In genomic region chr11:112073941-112074811, GRCh38 we compare ENCODE assay signal across 8 cellular contexts. TPM values are rescaled to one million over a fixed set of nuclear protein-coding genes. Genes with fewer than 3 reads are reported as not detected.
DNase-seq lines count a peak whose midpoint lies in the region; ATAC-seq and TF ChIP-seq lines count a peak whose summit lies in the region.

A gene with protein sequence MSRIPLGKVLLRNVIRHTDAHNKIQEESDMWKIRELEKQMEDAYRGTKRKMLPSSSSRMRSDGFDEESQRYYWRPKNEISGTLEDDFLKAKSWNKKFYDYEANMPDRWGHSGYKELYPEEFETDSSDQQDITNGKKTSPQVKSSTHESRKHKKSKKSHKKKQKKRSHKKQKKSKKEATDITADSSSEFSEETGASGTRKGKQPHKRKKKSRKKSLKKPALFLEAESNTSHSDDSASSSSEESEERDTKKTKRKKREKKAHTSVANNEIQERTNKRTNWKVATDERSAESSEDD (plus strand): TSS chr11:112074299. CDS start chr11:112075575, 1,276 bp downstream.
A gene with protein sequence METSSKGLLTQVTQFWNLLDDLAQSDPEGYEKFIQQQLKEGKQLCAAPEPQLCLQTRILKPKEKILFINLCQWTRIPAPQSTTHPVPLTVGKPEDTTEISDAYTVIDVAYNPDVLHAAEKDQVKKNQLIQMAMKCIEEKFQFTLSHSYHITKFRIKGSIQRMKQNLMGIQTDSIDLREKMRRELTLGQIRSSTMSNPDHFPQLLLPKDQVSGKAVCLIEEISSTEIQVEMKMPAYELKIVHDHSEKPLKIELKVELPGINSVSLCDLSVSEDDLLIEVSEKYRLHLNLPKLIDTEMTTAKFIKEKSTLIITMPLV (minus strand): TSS chr11:112074017. CDS start chr11:112073174, 843 bp downstream.

- peak within 1 kb of the TSS; percentile 90 for H3K9ac ChIP-seq in endodermal cell (ENCODE audit: extremely low read depth, low read length, poor library complexity, severe bottlenecking)

- peaks cover 14% of the 10 kb centered on the region for H3K36me3 Mint-ChIP-seq in activated CD8-positive, alpha-beta memory T cell treated with anti-CD3 and anti-CD28 coated beads, Interleukin-2, amount 10 ng/mL, durations not matched to agents 7 days and 5 days
- H3K36me3 Mint-ChIP-seq in endodermal cell (ENCODE audit: low read depth): peaks cover 20% of the 10 kb centered on the region

- no peaks in the 10 kb centered on the region for H3K9me3 Mint-ChIP-seq in activated CD8-positive, alpha-beta memory T cell treated with anti-CD3 and anti-CD28 coated beads, Interleukin-2, amount 10 ng/mL, durations not matched to agents 7 days and 5 days (ENCODE audit: low read depth)
- no peaks in the 10 kb centered on the region for H3K9me3 Mint-ChIP-seq in endodermal cell

- H3K4me3 Mint-ChIP-seq in activated CD8-positive, alpha-beta memory T cell treated with anti-CD3 and anti-CD28 coated beads, Interleukin-2, amount 10 ng/mL, durations not matched to agents 7 days and 5 days: peak within 1 kb of the TSS; percentile 93
- H3K4me3 Mint-ChIP-seq in endodermal cell: peak within 1 kb of the TSS; percentile 97

- DNase-seq in COLO668 (lab: John Stamatoyannopoulos, UW; ENCODE audit: unreplicated experiment) (peak; percentile 82), HS-5 (ENCODE audit: low read depth) (peak; percentile 83), NOMO-1 (lab: John Stamatoyannopoulos, UW; ENCODE audit: unreplicated experiment in 2 of 2) (peak; percentile 69 to 85), endodermal cell (peak; percentile 93)
- peak; percentile 90 for DNase-seq in activated CD8-positive, alpha-beta memory T cell treated with anti-CD3 and anti-CD28 coated beads, Interleukin-2, amount 10 ng/mL, durations not matched to agents 7 days and 5 days
- peak; percentile 46 for DNase-seq in stimulated activated CD8-positive, alpha-beta memory T cell treated with anti-CD3 and anti-CD28 coated beads, Interleukin-15, amount 100 ng/mL, for 24 hours (ENCODE audit: low read depth)

- CTCF ChIA-PET in activated CD8-positive, alpha-beta memory T cell treated with anti-CD3 and anti-CD28 coated beads, Interleukin-2, amount 10 ng/mL, durations not matched to agents 7 days and 5 days (lab: Charles Lee): interaction anchor here (0.9 to 3.2 kb wide), 2 partner anchors 9 to 13 kb away, joined by 5 to 12 read pairs; partner anchors contain the start of genes SDHD and TIMM8B

- peaks cover 29% of the 10 kb centered on the region for H3K4me1 Mint-ChIP-seq in activated CD8-positive, alpha-beta memory T cell treated with anti-CD3 and anti-CD28 coated beads, Interleukin-2, amount 10 ng/mL, durations not matched to agents 7 days and 5 days
- peaks cover 18% of the 10 kb centered on the region for H3K4me1 Mint-ChIP-seq in endodermal cell

- TF ChIP-seq CTCF in endodermal cell (conservative IDR thresholded peaks at IDR 0.05): peak; percentile 44

- H3K36me3 ChIP-seq in endodermal cell (ENCODE audit: control insufficient read depth, insufficient read depth, low read length) (peaks cover 32% of the 10 kb centered on the region), mesodermal cell (ENCODE audit: control insufficient read depth, insufficient read depth, low read length) (peaks cover 35% of the 10 kb centered on the region)

- no peaks in the 10 kb centered on the region for H3K9me3 ChIP-seq in endodermal cell (ENCODE audit: control insufficient read depth, low read length)
- no peaks in the 10 kb centered on the region for H3K9me3 ChIP-seq in mesodermal cell (ENCODE audit: control insufficient read depth, low read length)

- H3K27ac ChIP-seq in endodermal cell (ENCODE audit: low read depth, low read length): peak within 1 kb of the TSS; percentile 86
- H3K27ac ChIP-seq in mesodermal cell (ENCODE audit: low read depth, low read length, severe bottlenecking): peak within 1 kb of the TSS; percentile 97

- H3K4me3 ChIP-seq in endodermal cell (ENCODE audit: low read length) (peak within 1 kb of the TSS; percentile 98), mesodermal cell (ENCODE audit: extremely low read depth, insufficient read depth, low read length, poor library complexity, severe bottlenecking) (peak within 1 kb of the TSS; percentile 98)

- peak within 1 kb of the TSS; percentile 94 for H3K27ac Mint-ChIP-seq in activated CD8-positive, alpha-beta memory T cell treated with anti-CD3 and anti-CD28 coated beads, Interleukin-2, amount 10 ng/mL, durations not matched to agents 7 days and 5 days
- peak within 1 kb of the TSS; percentile 100 for H3K27ac Mint-ChIP-seq in endodermal cell

- H3K4me1 ChIP-seq in endodermal cell (ENCODE audit: control insufficient read depth, insufficient read depth, low read length) (peaks cover 9% of the 10 kb centered on the region), mesodermal cell (ENCODE audit: control insufficient read depth, insufficient read depth, low read length, poor library complexity, severe bottlenecking) (peaks cover 13% of the 10 kb centered on the region)

- WGBS in endodermal cell (ENCODE audit: insufficient coverage in 1 of 2, insufficient read length in 1 of 2), 2 experiments: 0 to 1% methylated on average over 10 to 43 of the region's 43 CpGs
- WGBS in mesodermal cell (ENCODE audit: insufficient coverage in 2 of 2), 2 experiments: 1 to 2% methylated on average over 24 to 26 of the region's 43 CpGs

- peak; percentile 39 for ATAC-seq in GM19468 (IDR thresholded peaks at IDR 0.05; ENCODE audit: extremely low read depth, unreplicated experiment)
- ATAC-seq in activated CD8-positive, alpha-beta memory T cell treated with anti-CD3 and anti-CD28 coated beads, Interleukin-2, amount 10 ng/mL, durations not matched to agents 7 days and 5 days: peak; percentile 89

- H3K27me3 ChIP-seq in endodermal cell (ENCODE audit: control insufficient read depth, insufficient read depth, low read length, poor library complexity, severe bottlenecking): no peaks in the 10 kb centered on the region

- peaks cover 17% of the 10 kb centered on the region for H3K27me3 Mint-ChIP-seq in activated CD8-positive, alpha-beta memory T cell treated with anti-CD3 and anti-CD28 coated beads, Interleukin-2, amount 10 ng/mL, durations not matched to agents 7 days and 5 days
- H3K27me3 Mint-ChIP-seq in endodermal cell (ENCODE audit: insufficient read depth): no peaks in the 10 kb centered on the region

RNA-seq across cellular contexts. Expression of the first gene that starts in this region (rescaled TPM):
- total RNA-seq in activated CD8-positive, alpha-beta memory T cell treated with anti-CD3 and anti-CD28 coated beads, Interleukin-2, amount 10 ng/mL, durations not matched to agents 7 days and 5 days: 10 to 100 TPM; 20.6 to 22.5 TPM
- 10 to 100 TPM; 22.9 to 24.7 TPM for total RNA-seq in endodermal cell
- 23.0 TPM for polyA plus RNA-seq in endodermal cell (2013, experiment 1 of 2)
- 22.6 TPM for polyA plus RNA-seq in endodermal cell (2013, experiment 2 of 2)
- polyA plus RNA-seq in mesodermal cell (2013, experiment 1 of 2): 20.5 TPM
- 30.7 TPM for polyA plus RNA-seq in mesodermal cell (2013, experiment 2 of 2)

RNA-seq across cellular contexts. Expression of the second gene that starts in this region (rescaled TPM):
- total RNA-seq in activated CD8-positive, alpha-beta memory T cell treated with anti-CD3 and anti-CD28 coated beads, Interleukin-2, amount 10 ng/mL, durations not matched to agents 7 days and 5 days: under 1 TPM in 1 of 2 experiments, not detected in 1; 0.49 TPM
- 1 to 10 TPM; 1.5 to 1.9 TPM for total RNA-seq in endodermal cell
- 4.2 TPM for polyA plus RNA-seq in endodermal cell (2013, experiment 1 of 2)
- 3.9 TPM for polyA plus RNA-seq in endodermal cell (2013, experiment 2 of 2)
- polyA plus RNA-seq in mesodermal cell (2013, experiment 1 of 2): 1.5 TPM
- 3.6 TPM for polyA plus RNA-seq in mesodermal cell (2013, experiment 2 of 2)

Comparison
In these comparisons a context has a peak if more than half of its experiments do, and no peak if none do; other contexts are left out.
1. Peak in every context shown above with its lines: DNase-seq, ATAC-seq, H3K4me3 ChIP-seq and H3K27ac ChIP-seq.